In the genomic region with DNA sequence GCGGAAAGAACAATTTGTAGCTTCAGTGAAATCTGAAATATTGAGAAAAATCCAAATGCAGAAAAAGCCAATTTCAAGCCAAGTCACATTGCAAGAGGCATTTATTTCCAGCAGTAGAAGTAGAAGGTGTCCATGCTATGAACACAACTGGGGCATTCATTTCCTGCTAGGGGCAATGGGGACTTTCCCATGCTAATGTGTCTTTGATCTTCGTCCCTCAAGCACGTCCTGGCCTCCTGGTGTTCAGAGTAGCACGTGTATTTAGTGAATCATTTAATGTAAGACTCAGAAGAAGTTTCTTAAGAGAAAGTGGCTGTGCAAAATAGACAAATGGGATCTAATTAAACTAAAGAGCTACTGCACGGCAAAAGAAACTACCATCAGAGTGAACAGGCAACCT, we compare ENCODE assay signal across 22 cellular contexts.
A peak's percentile ranks its signal among the peaks of the same experiment; 100 is the strongest.
DNase-seq lines count a peak whose midpoint lies in the region; ATAC-seq and TF ChIP-seq lines count a peak whose summit lies in the region.
"Had no signal": no experiment of that assay in that cellular context is flagged by ENCODE, and none has a peak within 500 bp of the region (broad histone marks: within the 10 kb centered on the region; RNA-seq: fewer than 3 reads in every experiment).

No MANE protein-coding gene starts in this region.

- H3K36me3 Mint-ChIP-seq in activated CD4-positive, alpha-beta T cell treated with anti-CD3 and anti-CD28 coated beads for 36 hours (ENCODE audit: low read depth) = no peaks in the 10 kb centered on the region

- peaks cover 12% of the 10 kb centered on the region for H3K4me1 Mint-ChIP-seq in activated CD4-positive, alpha-beta T cell treated with anti-CD3 and anti-CD28 coated beads for 36 hours
- H3K4me1 Mint-ChIP-seq: activated B cell treated with CpG ODN at 0.5 μM for 24 hours had no signal

- no peaks in the 10 kb centered on the region for H3F3A ChIP-seq in PC-3 (ENCODE audit: low read length, unreplicated experiment)

- H3K9me3 Mint-ChIP-seq in activated CD4-positive, alpha-beta T cell treated with anti-CD3 and anti-CD28 coated beads for 36 hours (ENCODE audit: low read depth) = peaks cover 10% of the 10 kb centered on the region
- H3K9me3 Mint-ChIP-seq: activated T-helper 1 cell treated with anti-CD3 and anti-CD28 coated beads, Interleukin-12 subunit alpha, Interleukin-12 subunit beta, Interleukin-2, Interleukin-4 antibody, amounts not matched to agents 30 ng/mL and 10 ng/mL and 1 ng/mL, durations not matched to agents 14 hours and 24 hours and 36 hours had no signal

- CTCF ChIA-PET in activated CD4-positive, alpha-beta T cell treated with anti-CD3 and anti-CD28 coated beads for 36 hours (lab: Charles Lee) = interaction anchor here (0.6 kb wide), 1 partner anchor 206 kb away, joined by 3 read pairs; no protein-coding TSS in a partner anchor
- CTCF ChIA-PET in PC-3 (lab: Charles Lee) = no interaction called here

- no peak overlapping the region for H3K4me2 ChIP-seq in PC-3 (ENCODE audit: low read length)

- no peaks in the 10 kb centered on the region for H3K9me2 ChIP-seq in PC-3 (replicated peaks; ENCODE audit: low read length)

- BruUV-seq in PC-3 (replicated peaks; lab: Mats Ljungman, UMichigan) = no TSS peak

- no peak overlapping the region for H3K4me3 Mint-ChIP-seq in activated CD4-positive, alpha-beta T cell treated with anti-CD3 and anti-CD28 coated beads for 36 hours
- H3K4me3 Mint-ChIP-seq: activated B cell treated with CpG ODN at 0.5 μM for 24 hours; activated naive CD8-positive, alpha-beta T cell treated with anti-CD3 and anti-CD28 coated beads, Interleukin-2, amount 50 U/mL, for 24 hours; activated T-helper 1 cell treated with anti-CD3 and anti-CD28 coated beads, Interleukin-12 subunit alpha, Interleukin-12 subunit beta, Interleukin-2, Interleukin-4 antibody, amounts not matched to agents 30 ng/mL and 10 ng/mL and 1 ng/mL, durations not matched to agents 14 hours and 24 hours and 36 hours; HFFc6; T-helper 1 cell treated with Interleukin-12 subunit alpha and Interleukin-12 subunit beta and Interleukin-4 antibody, amounts not matched to agents 30 μg/mL and 1 μg/mL, for 36 hours; type B pancreatic cell had no signal

- H3K4me3 ChIP-seq in PC-3 (ENCODE audit: low read length) = no peak overlapping the region
- H3K4me3 ChIP-seq: dorsolateral prefrontal cortex, right atrium auricular region had no signal

- H3K36me3 ChIP-seq in PC-3 (ENCODE audit: low read depth, low read length) = no peaks in the 10 kb centered on the region
- H3K36me3 ChIP-seq: right atrium auricular region had no signal

- no peak overlapping the region for H3K9ac ChIP-seq in PC-3 (ENCODE audit: low read length)

- no peak overlapping the region for H2AFZ ChIP-seq in PC-3 (ENCODE audit: low read length)

- H3K27me3 Mint-ChIP-seq in activated CD4-positive, alpha-beta T cell treated with anti-CD3 and anti-CD28 coated beads for 36 hours = no peaks in the 10 kb centered on the region
- H3K27me3 Mint-ChIP-seq: activated B cell treated with CpG ODN at 0.5 μM for 24 hours; activated naive CD8-positive, alpha-beta T cell treated with anti-CD3 and anti-CD28 coated beads, Interleukin-2, amount 50 U/mL, for 24 hours; type B pancreatic cell had no signal

- H3K27ac Mint-ChIP-seq in activated CD4-positive, alpha-beta T cell treated with anti-CD3 and anti-CD28 coated beads for 36 hours = no peak overlapping the region
- H3K27ac Mint-ChIP-seq: activated B cell treated with CpG ODN at 0.5 μM for 24 hours; activated naive CD8-positive, alpha-beta T cell treated with anti-CD3 and anti-CD28 coated beads, Interleukin-2, amount 50 U/mL, for 24 hours; activated T-helper 1 cell treated with anti-CD3 and anti-CD28 coated beads, Interleukin-12 subunit alpha, Interleukin-12 subunit beta, Interleukin-2, Interleukin-4 antibody, amounts not matched to agents 30 ng/mL and 10 ng/mL and 1 ng/mL, durations not matched to agents 14 hours and 24 hours and 36 hours; HFFc6; T-helper 1 cell treated with Interleukin-12 subunit alpha and Interleukin-12 subunit beta and Interleukin-4 antibody, amounts not matched to agents 30 μg/mL and 1 μg/mL, for 36 hours; type B pancreatic cell had no signal

- peak; percentile 39 for ATAC-seq in activated CD4-positive, alpha-beta T cell treated with anti-CD3 and anti-CD28 coated beads for 36 hours
- peak; percentile 90 for ATAC-seq in HG02610 (IDR thresholded peaks at IDR 0.05; ENCODE audit: unreplicated experiment)
- ATAC-seq in PC-3 = no peak
- ATAC-seq in left cardiac atrium = no peak
- ATAC-seq: activated naive CD8-positive, alpha-beta T cell treated with anti-CD3 and anti-CD28 coated beads, Interleukin-2, amount 50 U/mL, for 24 hours; left ventricle myocardium superior; stimulated activated naive CD8-positive, alpha-beta T cell treated with anti-CD3 and anti-CD28 coated beads, Interleukin-15, Interleukin-2, amounts not matched to agents 100 U/mL and 50 U/mL, for 24 hours had no signal

- no peaks in the 10 kb centered on the region for H3K9me3 ChIP-seq in PC-3 (ENCODE audit: low read length)

- intact Hi-C loops in activated CD4-positive, alpha-beta T cell treated with anti-CD3 and anti-CD28 coated beads for 36 hours (cut with DNase I, micrococcal nuclease) = no loop called here
- intact Hi-C loops in PC-3 (cut with micrococcal nuclease) (no loop called here), left cardiac atrium (cut with DNase I) (no loop called here)

- no peaks in the 10 kb centered on the region for H4K20me1 ChIP-seq in PC-3 (ENCODE audit: low read length)

- no peaks in the 10 kb centered on the region for H3K79me2 ChIP-seq in PC-3 (ENCODE audit: low read length)

- POLR2A ChIA-PET in activated CD4-positive, alpha-beta T cell treated with anti-CD3 and anti-CD28 coated beads for 36 hours (lab: Charles Lee) = no interaction called here
- POLR2A ChIA-PET in PC-3 (lab: Charles Lee; ENCODE audit: unreplicated experiment) = no interaction called here

- TF ChIP-seq CTCF in PC-3 (conservative IDR thresholded peaks at IDR 0.05; ENCODE audit: low read depth, low read length) = no peak

- H3K27ac ChIP-seq in PC-3 (ENCODE audit: low read length) = no peak overlapping the region
- H3K27ac ChIP-seq: dorsolateral prefrontal cortex, right atrium auricular region had no signal

- peak; percentile 20 for DNase-seq in activated CD4-positive, alpha-beta T cell treated with anti-CD3 and anti-CD28 coated beads for 36 hours
- DNase-seq in activated CD4-positive, alpha-beta T cell treated with anti-CD3 and anti-CD28 coated beads, Interleukin-2, amount 50 U/mL, for 4 hours = no peak
- DNase-seq in HK-2 (ENCODE audit: unreplicated experiment) = peak; percentile 2
- no peak for DNase-seq in NCI-H774 (lab: John Stamatoyannopoulos, UW)
- no peak for DNase-seq in NCI-H2227 treated with DMSO at 0.1 percent for 48 hours (lab: John Stamatoyannopoulos, UW)
- no peak for DNase-seq in PC-3
- DNase-seq in left cardiac atrium = no peak
- DNase-seq: 8988T; activated B cell treated with CpG ODN at 0.5 μM for 24 hours; activated naive CD8-positive, alpha-beta T cell treated with anti-CD3 and anti-CD28 coated beads, Interleukin-2, amount 50 U/mL, for 24 hours; DMS53; dorsolateral prefrontal cortex; HFFc6; left ventricle myocardium superior; NCI-H1436 treated with DMSO at 0.1 percent for 48 hours; Right ventricle myocardium superior; stimulated activated naive CD8-positive, alpha-beta T cell treated with anti-CD3 and anti-CD28 coated beads, Interleukin-15, Interleukin-2, amounts not matched to agents 100 U/mL and 50 U/mL, for 24 hours had no signal

- peaks cover 17% of the 10 kb centered on the region; the same call in 1 of the 2 replicates for H3K27me3 ChIP-seq in PC-3 (ENCODE audit: low read length)
- H3K27me3 ChIP-seq: right atrium auricular region had no signal

- H3K4me1 ChIP-seq in PC-3 (ENCODE audit: insufficient read depth, low read length) = no peaks in the 10 kb centered on the region
- H3K4me1 ChIP-seq: right atrium auricular region had no signal

Comparison
In these comparisons a context has a peak if more than half of its experiments do, and no peak if none do; other contexts are left out.
1. DNase-seq: peak in activated CD4-positive, alpha-beta T cell treated with anti-CD3 and anti-CD28 coated beads for 36 hours (single experiment) and HK-2 (single experiment); none in activated CD4-positive, alpha-beta T cell treated with anti-CD3 and anti-CD28 coated beads, Interleukin-2, amount 50 U/mL, for 4 hours (0 of 2), NCI-H774 (single experiment), NCI-H2227 treated with DMSO at 0.1 percent for 48 hours (single experiment), PC-3 (single experiment) and left cardiac atrium (single experiment).
2. ATAC-seq: peak in activated CD4-positive, alpha-beta T cell treated with anti-CD3 and anti-CD28 coated beads for 36 hours (single experiment) and HG02610 (single experiment); none in PC-3 (single experiment) and left cardiac atrium (0 of 2).